ENCODE assay signal across 18 cellular contexts in the genomic region with DNA sequence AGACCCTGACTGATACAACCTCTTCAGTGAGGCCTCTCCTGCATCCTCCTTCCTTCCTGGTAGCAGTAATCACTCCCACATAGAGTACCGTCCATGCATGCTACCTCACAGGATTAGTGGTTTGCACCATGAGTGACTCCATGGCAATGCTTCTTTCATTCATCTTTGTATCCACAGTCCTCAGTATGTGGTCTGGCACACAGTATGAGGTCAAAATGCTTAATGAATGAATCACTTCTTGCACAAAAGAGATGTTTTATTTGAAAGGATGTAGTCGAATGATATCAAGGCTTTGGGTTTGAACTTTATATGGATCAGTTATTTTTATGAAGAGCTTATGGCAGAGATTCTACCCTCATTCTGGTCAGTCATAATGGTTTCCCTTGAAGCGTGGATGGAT. TPM values are rescaled to one million over a fixed set of nuclear protein-coding genes. Genes with fewer than 3 reads are reported as not detected.
DNase-seq lines count a peak whose midpoint lies in the region; ATAC-seq and TF ChIP-seq lines count a peak whose summit lies in the region.
"Had no signal": no experiment of that assay in that cellular context is flagged by ENCODE, and none has a peak within 500 bp of the region (broad histone marks: within the 10 kb centered on the region; RNA-seq: fewer than 3 reads in every experiment).

No MANE protein-coding gene starts in this region.

- no peaks in the 10 kb centered on the region for H3K4me1 ChIP-seq in neural progenitor cell
- H3K4me1 ChIP-seq: BLaER1 treated with 17β-estradiol and CSF1 and Interleukin-3, amounts not matched to agents 10 nM and 100 nM had no signal

- in situ Hi-C loops in GM13977 (cut with MboI; ENCODE audit: low pct_unique_long_range_greater_than_20kb, low sequenced_read_pairs, unreplicated experiment) = loop anchor here (5.0 kb wide), 1 partner anchor 64 kb away; no protein-coding TSS in a partner anchor

- no peaks in the 10 kb centered on the region for H3K36me3 Mint-ChIP-seq in neural progenitor cell
- H3K36me3 Mint-ChIP-seq: mesothelial cell of epicardium had no signal

- H3K27me3 Mint-ChIP-seq in neural progenitor cell (ENCODE audit: insufficient read depth, low read depth) = peaks cover 7% of the 10 kb centered on the region

- H3K4me3 ChIP-seq in cardiac fibroblast (replicated peaks in 1 of 2; ENCODE audit: low read depth in 2 of 2, low read length in 2 of 2) = no peak overlapping the region
- H3K4me3 ChIP-seq in neural progenitor cell = no peak overlapping the region
- H3K4me3 ChIP-seq: BLaER1 treated with 17β-estradiol and CSF1 and Interleukin-3, amounts not matched to agents 10 nM and 100 nM had no signal

- H3K4me3 Mint-ChIP-seq in neural progenitor cell = no peak overlapping the region
- H3K4me3 Mint-ChIP-seq: activated CD4-positive, alpha-beta T cell treated with anti-CD3 and anti-CD28 coated beads for 36 hours; activated T-cell treated with anti-CD3 and anti-CD28 coated beads, Interleukin-2, amount 50 U/mL, for 4 hours; mesothelial cell of epicardium had no signal

- H3K4me2 ChIP-seq in neural progenitor cell = no peak overlapping the region
- H3K4me2 ChIP-seq: BLaER1 treated with 17β-estradiol and CSF1 and Interleukin-3, amounts not matched to agents 10 nM and 100 nM had no signal

- no peak overlapping the region for H2AFZ ChIP-seq in neural progenitor cell (replicated peaks)

- no peak overlapping the region for H3K9ac ChIP-seq in neural progenitor cell
- H3K9ac ChIP-seq: BLaER1 treated with 17β-estradiol and CSF1 and Interleukin-3, amounts not matched to agents 10 nM and 100 nM had no signal

- no peak for TF ChIP-seq CTCF in AG09319 (IDR thresholded peaks at IDR 0.05; ENCODE audit: low read depth, low read length)
- TF ChIP-seq CTCF in cardiac fibroblast (IDR thresholded peaks at IDR 0.05; ENCODE audit: low read depth, low read length) = no peak
- TF ChIP-seq CTCF in GM13977 (IDR thresholded peaks at IDR 0.05; ENCODE audit: extremely low read depth, insufficient read depth, missing control alignments) = no peak
- TF ChIP-seq CTCF in neural progenitor cell (IDR thresholded peaks at IDR 0.05) = no peak

- no peak for ATAC-seq in GM21529 (IDR thresholded peaks at IDR 0.05; ENCODE audit: unreplicated experiment)
- ATAC-seq: activated CD4-positive, alpha-beta T cell treated with anti-CD3 and anti-CD28 coated beads for 36 hours; activated T-cell treated with anti-CD3 and anti-CD28 coated beads, Interleukin-2, amount 50 U/mL, for 4 hours had no signal

- H3K27ac ChIP-seq in neural progenitor cell = no peak overlapping the region
- H3K27ac ChIP-seq: BLaER1 treated with 17β-estradiol and CSF1 and Interleukin-3, amounts not matched to agents 10 nM and 100 nM had no signal

- no peaks in the 10 kb centered on the region for H3K79me2 ChIP-seq in neural progenitor cell (ENCODE audit: low read depth)

- no peaks in the 10 kb centered on the region for H3K27me3 ChIP-seq in neural progenitor cell
- H3K27me3 ChIP-seq: BLaER1 treated with 17β-estradiol and CSF1 and Interleukin-3, amounts not matched to agents 10 nM and 100 nM had no signal

- H3F3A ChIP-seq in neural progenitor cell (ENCODE audit: low read depth) = no peaks in the 10 kb centered on the region

- no peaks in the 10 kb centered on the region for H3K9me3 Mint-ChIP-seq in neural progenitor cell
- H3K9me3 Mint-ChIP-seq: activated T-cell treated with anti-CD3 and anti-CD28 coated beads, Interleukin-2, amount 50 U/mL, for 4 hours; mesothelial cell of epicardium had no signal

- H3K27ac Mint-ChIP-seq in neural progenitor cell = no peak overlapping the region
- H3K27ac Mint-ChIP-seq: activated CD4-positive, alpha-beta T cell treated with anti-CD3 and anti-CD28 coated beads for 36 hours; mesothelial cell of epicardium had no signal

- H3K36me3 ChIP-seq in neural progenitor cell = no peaks in the 10 kb centered on the region
- H3K36me3 ChIP-seq: BLaER1 treated with 17β-estradiol and CSF1 and Interleukin-3, amounts not matched to agents 10 nM and 100 nM had no signal

- peak; percentile 61 for DNase-seq in AG09319 (ENCODE audit: extremely low read depth, low read depth)
- peak; percentile 31 for DNase-seq in LoVo (ENCODE audit: low spot score)
- DNase-seq in cardiac fibroblast (ENCODE audit: low read depth in 2 of 2) = peak; percentile 71 to 81
- peak; percentile 95 for DNase-seq in kidney tubule cell (ENCODE audit: low spot score)
- no peak for DNase-seq in activated CD4-positive, alpha-beta T cell treated with anti-CD3 and anti-CD28 coated beads for 1 hour
- DNase-seq in GM13977 (ENCODE audit: low spot score) = no peak
- no peak for DNase-seq in neural progenitor cell (ENCODE audit: low spot score)
- DNase-seq: activated CD4-positive, alpha-beta T cell treated with anti-CD3 and anti-CD28 coated beads for 36 hours; activated T-cell treated with anti-CD3 and anti-CD28 coated beads, Interleukin-2, amount 50 U/mL, for 4 hours; aorta; H7; NCI-H1930; NK-92 treated with Interleukin-12 subunit alpha and Interleukin-12 subunit beta, amount 100 ng/mL, for 24 hours; stimulated activated CD4-positive, alpha-beta T cell treated with anti-CD3 and anti-CD28 coated beads, Interleukin-2, amount 100 ng/mL, for 24 hours had no signal

- peaks cover 8% of the 10 kb centered on the region for H3K4me1 Mint-ChIP-seq in neural progenitor cell
- H3K4me1 Mint-ChIP-seq: activated CD4-positive, alpha-beta T cell treated with anti-CD3 and anti-CD28 coated beads for 36 hours had no signal

- H4K20me1 ChIP-seq in neural progenitor cell (ENCODE audit: low read depth) = no peaks in the 10 kb centered on the region
- H4K20me1 ChIP-seq: BLaER1 treated with 17β-estradiol and CSF1 and Interleukin-3, amounts not matched to agents 10 nM and 100 nM had no signal

- H3K9me3 ChIP-seq in neural progenitor cell (ENCODE audit: low read depth) = no peaks in the 10 kb centered on the region
- H3K9me3 ChIP-seq: BLaER1 treated with 17β-estradiol and CSF1 and Interleukin-3, amounts not matched to agents 10 nM and 100 nM had no signal

RNA-seq across cellular contexts. Expression of gene KCNA5, which starts 42.2 kb away (rescaled TPM):
- total RNA-seq in neural progenitor cell (ENCODE audit: low replicate concordance) = 0.19 and 1.1 TPM in 2 replicates
- total RNA-seq: activated CD4-positive, alpha-beta T cell treated with anti-CD3 and anti-CD28 coated beads for 36 hours; activated T-cell treated with anti-CD3 and anti-CD28 coated beads, Interleukin-2, amount 50 U/mL, for 4 hours; G401 had no signal

Comparison
In these comparisons a context has a peak if more than half of its experiments do, and no peak if none do; other contexts are left out.
1. DNase-seq: peak in AG09319 (single experiment), LoVo (single experiment), cardiac fibroblast (2 of 2) and kidney tubule cell (single experiment); none in activated CD4-positive, alpha-beta T cell treated with anti-CD3 and anti-CD28 coated beads for 1 hour (single experiment), GM13977 (single experiment) and neural progenitor cell (single experiment).